In the genomic region with DNA sequence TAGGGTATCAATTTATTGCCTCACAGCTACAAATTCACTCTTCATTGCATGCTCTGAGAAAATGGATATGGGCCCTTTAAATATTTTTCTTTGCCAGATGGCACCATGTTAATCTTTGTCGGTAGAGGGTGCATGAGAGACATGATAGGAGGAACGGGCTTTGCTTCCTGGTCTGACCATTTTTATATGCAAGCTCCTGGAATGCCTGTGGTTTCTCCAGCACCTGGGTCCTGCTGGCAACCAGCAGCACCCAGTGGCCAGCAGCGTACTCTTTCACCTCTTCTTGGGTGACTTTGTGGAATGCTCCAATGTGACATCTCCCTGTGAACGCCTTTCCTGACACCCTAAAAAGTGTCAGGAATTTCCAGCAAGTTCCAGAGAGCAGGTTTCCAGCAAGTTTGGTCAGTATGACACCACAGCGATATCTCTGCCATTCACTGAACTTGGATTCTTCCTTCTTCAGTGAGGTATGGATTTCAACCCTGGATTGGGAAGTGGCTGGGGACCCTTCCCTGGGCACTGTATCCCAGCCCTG, we compare ENCODE assay signal across 9 cellular contexts.
DNase-seq lines count a peak whose midpoint lies in the region; ATAC-seq and TF ChIP-seq lines count a peak whose summit lies in the region.
"Had no signal": no experiment of that assay in that cellular context is flagged by ENCODE, and none has a peak within 500 bp of the region (broad histone marks: within the 10 kb centered on the region; RNA-seq: fewer than 3 reads in every experiment).

No MANE protein-coding gene starts in this region.

- peak; percentile 69 for TF ChIP-seq CTCF in VCaP (conservative IDR thresholded peaks at IDR 0.05)

- WGBS in aorta, 2 donors = 55% methylated on average over 5 of the region's 5 CpGs

- DNase-seq in EL (peak; percentile 77), MV-4-11 (lab: John Stamatoyannopoulos, UW) (peak; percentile 66), islet precursor cell (peak; percentile 63), aorta (no peak)
- no peak for DNase-seq in stimulated activated CD4-positive, alpha-beta T cell treated with anti-CD3 and anti-CD28 coated beads, Interleukin-1b, Interleukin-23, amount 100 ng/mL, for 48 hours

- H3K9me3 ChIP-seq in aorta (ENCODE audit: control insufficient read depth, low read length) = no peaks in the 10 kb centered on the region
- H3K9me3 ChIP-seq: neutrophil had no signal

- intact Hi-C loops in aorta (cut with DNase I) = no loop called here

- ATAC-seq in aorta (ENCODE audit: low FRiP score) (no peak), GM19023 (IDR thresholded peaks at IDR 0.05; ENCODE audit: unreplicated experiment) (no peak), HG02678 (IDR thresholded peaks at IDR 0.05; ENCODE audit: unreplicated experiment) (no peak)

- no peaks in the 10 kb centered on the region for H3K27me3 ChIP-seq in aorta (ENCODE audit: control insufficient read depth in 1 of 2, insufficient read depth in 2 of 2, low read length in 1 of 2)
- H3K27me3 ChIP-seq: neutrophil had no signal

- H3K4me1 ChIP-seq in aorta (ENCODE audit: control insufficient read depth in 1 of 2, insufficient read depth in 2 of 2, low read length in 2 of 2) = no peaks in the 10 kb centered on the region

- no peaks in the 10 kb centered on the region for H3K36me3 ChIP-seq in aorta (ENCODE audit: control insufficient read depth in 1 of 2, insufficient read depth in 2 of 2, low read length in 1 of 2)
- H3K36me3 ChIP-seq: neutrophil had no signal

- no peak overlapping the region for H3K27ac ChIP-seq in VCaP
- no peak overlapping the region for H3K27ac ChIP-seq in aorta (ENCODE audit: low read depth in 1 of 2, low read length in 2 of 2)
- H3K27ac ChIP-seq: neutrophil had no signal

- no peak overlapping the region for H3K4me3 ChIP-seq in aorta (ENCODE audit: low read length in 2 of 2)

Comparison
In these comparisons a context has a peak if more than half of its experiments do, and no peak if none do; other contexts are left out.
1. DNase-seq: peak in EL (single experiment), MV-4-11 (single experiment) and islet precursor cell (single experiment); none in aorta (0 of 2) and stimulated activated CD4-positive, alpha-beta T cell treated with anti-CD3 and anti-CD28 coated beads, Interleukin-1b, Interleukin-23, amount 100 ng/mL, for 48 hours (single experiment).